In genomic region chr7:139775829-139776266, GRCh38 we compare ENCODE assay signal across 8 cellular contexts. TPM values are rescaled to one million over a fixed set of nuclear protein-coding genes. Genes with fewer than 3 reads are reported as not detected.
A peak's percentile ranks its signal among the peaks of the same experiment; 100 is the strongest.
DNase-seq lines count a peak whose midpoint lies in the region; ATAC-seq, FAIRE-seq and TF ChIP-seq lines count a peak whose summit lies in the region.

No MANE protein-coding gene starts in this region.

- peak overlapping the region; percentile 88 to 100 (median 98) for H3K27ac Mint-ChIP-seq in IgD-negative memory B cell
- peak overlapping the region; percentile 86 for H3K27ac Mint-ChIP-seq in neural crest cell (ENCODE audit: unreplicated experiment)

- peak; percentile 73 for TF ChIP-seq CTCF in foreskin keratinocyte (conservative IDR thresholded peaks at IDR 0.05)
- TF ChIP-seq CTCF in neural crest cell (conservative IDR thresholded peaks at IDR 0.05), result peak; percentile 77
- TF ChIP-seq CTCF in transverse colon (IDR thresholded peaks at IDR 0.05), result peak; percentile 64 to 74 (median 65)

- H3K36me3 ChIP-seq in transverse colon, result no peaks in the 10 kb centered on the region

- H3K36me3 Mint-ChIP-seq in IgD-negative memory B cell, result peaks cover 10% of the 10 kb centered on the region
- H3K36me3 Mint-ChIP-seq in neural crest cell (ENCODE audit: low read depth), result no peaks in the 10 kb centered on the region

- H3K4me1 ChIP-seq in foreskin keratinocyte (peaks cover 25% of the 10 kb centered on the region), transverse colon (peaks cover 10 to 41% (median 21%) of the 10 kb centered on the region in 4 donors)

- H3K27me3 Mint-ChIP-seq in IgD-negative memory B cell (peaks cover 2% of the 10 kb centered on the region), neural crest cell (ENCODE audit: low read depth) (peaks cover 6% of the 10 kb centered on the region)

- H3K9me3 ChIP-seq in transverse colon, result no peaks in the 10 kb centered on the region

- peak; percentile 81 for FAIRE-seq in RCC 7860 (lab: Jason Lieb, UNC)

- in situ Hi-C loops in transverse colon (cut with MboI; ENCODE audit: low pct_ligation_motif_present in 1 of 4, low pct_unique_long_range_greater_than_20kb in 1 of 4, low sequenced_read_pairs in 3 of 4), result loop anchor here in 2 of 4 donors (10.0 kb wide), 2 partner anchors 51 to 229 kb away; no protein-coding TSS in a partner anchor

- ATAC-seq in foreskin keratinocyte, result peak; percentile 10

- peak overlapping the region; percentile 87 to 98 (median 95) for H3K4me3 ChIP-seq in transverse colon

- TF ChIP-seq EP300 in transverse colon (IDR thresholded peaks at IDR 0.05; ENCODE audit: low read depth), result no peak

- H3K9me3 Mint-ChIP-seq in IgD-negative memory B cell (no peaks in the 10 kb centered on the region), neural crest cell (no peaks in the 10 kb centered on the region)

- H3K27ac ChIP-seq in foreskin keratinocyte, result peak overlapping the region; percentile 76
- H3K27ac ChIP-seq in transverse colon, result peak overlapping the region; percentile 87 to 98 (median 96)

- TF ChIP-seq POLR2A in transverse colon (IDR thresholded peaks at IDR 0.05), result peak; percentile 20

- H3K4me1 Mint-ChIP-seq in IgD-negative memory B cell (peaks cover 40 to 54% (median 47%) of the 10 kb centered on the region in 3 donors), neural crest cell (peaks cover 57% of the 10 kb centered on the region)

- 1 to 5% methylated on average over 4 to 11 of the region's 11 CpGs for WGBS in transverse colon (ENCODE audit: low coverage in 1 of 2), 2 donors

- intact Hi-C loops in transverse colon (cut with DNase I; ENCODE audit: low total_unique reads), result loop anchor here (10.0 kb wide), 2 partner anchors 71 to 131 kb away; no protein-coding TSS in a partner anchor

- H3K4me3 Mint-ChIP-seq in IgD-negative memory B cell (peak overlapping the region; percentile 97 to 99 (median 98)), neural crest cell (peak overlapping the region; percentile 95)

- H3K27me3 ChIP-seq in foreskin keratinocyte (no peaks in the 10 kb centered on the region), transverse colon (peaks cover 7% of the 10 kb centered on the region)

- peak; percentile 57 for DNase-seq in activated gamma-delta T cell treated with Interleukin-2 at 50 U/mL for 16 hours
- no peak for DNase-seq in activated gamma-delta T cell (lab: John Stamatoyannopoulos, UW)
- DNase-seq in RCC 7860 (ENCODE audit: low spot score), result peak; percentile 81
- DNase-seq in activated gamma-delta T cell treated with anti-CD3 and anti-CD28 coated beads, Interleukin-2, amount 50 U/mL, for 16 hours (ENCODE audit: low read depth), result peak; percentile 22
- DNase-seq in foreskin keratinocyte, result peak in 1 of 2 donors; percentile 65
- peak; percentile 62 for DNase-seq in neural crest cell (ENCODE audit: low read depth, low spot score)
- peak; percentile 75 for DNase-seq in transverse colon

RNA-seq across cellular contexts. Expression of gene HIPK2, which starts 1.9 kb away (rescaled TPM):
- polyA plus RNA-seq in IgD-negative memory B cell (5.5 TPM), foreskin keratinocyte (2.1 and 2.6 TPM in 2 replicates)
- total RNA-seq in foreskin keratinocyte (17.7 and 20.1 TPM in 2 replicates), neural crest cell (61.5 and 67.3 TPM in 2 replicates), transverse colon (10 to 100 TPM; 27.3 to 40.3 (median 33.6) TPM)

RNA-seq across cellular contexts. Expression of gene TBXAS1, which starts 53.2 kb away (rescaled TPM):
- polyA plus RNA-seq in IgD-negative memory B cell (16.7 TPM), foreskin keratinocyte (1.3 and 2.8 TPM in 2 replicates)
- total RNA-seq in foreskin keratinocyte (2.1 TPM in 2 replicates), neural crest cell (4.1 and 5.7 TPM in 2 replicates), transverse colon (10 to 100 TPM in 3 of 4 donors, 1 to 10 TPM in 1; 9.0 to 22.2 (median 14.6) TPM)
